Comparison of ENCODE assay signal across 1 cellular context in the genomic region with DNA sequence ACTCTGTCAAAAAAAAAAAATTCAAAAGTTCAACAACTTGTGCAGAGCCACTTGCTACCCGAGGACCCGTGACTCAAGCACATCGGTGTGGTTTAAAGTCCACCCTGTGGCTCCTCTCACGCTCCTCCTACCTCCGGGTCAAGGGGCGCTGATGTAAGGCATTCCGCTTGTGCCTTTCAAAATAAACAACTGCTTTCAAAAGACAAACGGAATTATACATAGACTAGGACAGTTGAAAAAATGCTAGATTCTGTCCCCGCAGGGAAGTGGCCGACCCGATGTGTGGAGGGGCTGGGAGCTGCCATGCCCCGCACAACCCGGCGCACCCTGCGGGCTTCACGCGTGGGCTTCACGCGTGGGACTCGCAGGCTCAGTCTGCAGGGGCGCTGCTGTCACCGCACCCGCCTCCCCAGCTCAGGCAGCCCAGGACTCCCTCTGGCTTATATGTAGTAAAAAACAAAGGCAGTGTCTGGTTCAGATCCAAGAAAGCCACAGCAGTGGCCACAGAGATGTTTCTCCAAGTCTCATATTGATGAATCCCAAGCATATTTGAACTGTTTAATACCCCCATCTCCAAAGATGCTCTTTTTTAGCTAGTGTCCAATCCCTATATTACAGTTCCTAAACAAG.
TF ChIP-seq lines count a peak whose summit lies in the region.

No MANE protein-coding gene starts in this region.

TF ChIP-seq in HepG2, 621 proteins besides CTCF, POLR2A, EP300 and RAD21 (continued from another document and continues in another):
- TF ChIP-seq, protein P1, sequence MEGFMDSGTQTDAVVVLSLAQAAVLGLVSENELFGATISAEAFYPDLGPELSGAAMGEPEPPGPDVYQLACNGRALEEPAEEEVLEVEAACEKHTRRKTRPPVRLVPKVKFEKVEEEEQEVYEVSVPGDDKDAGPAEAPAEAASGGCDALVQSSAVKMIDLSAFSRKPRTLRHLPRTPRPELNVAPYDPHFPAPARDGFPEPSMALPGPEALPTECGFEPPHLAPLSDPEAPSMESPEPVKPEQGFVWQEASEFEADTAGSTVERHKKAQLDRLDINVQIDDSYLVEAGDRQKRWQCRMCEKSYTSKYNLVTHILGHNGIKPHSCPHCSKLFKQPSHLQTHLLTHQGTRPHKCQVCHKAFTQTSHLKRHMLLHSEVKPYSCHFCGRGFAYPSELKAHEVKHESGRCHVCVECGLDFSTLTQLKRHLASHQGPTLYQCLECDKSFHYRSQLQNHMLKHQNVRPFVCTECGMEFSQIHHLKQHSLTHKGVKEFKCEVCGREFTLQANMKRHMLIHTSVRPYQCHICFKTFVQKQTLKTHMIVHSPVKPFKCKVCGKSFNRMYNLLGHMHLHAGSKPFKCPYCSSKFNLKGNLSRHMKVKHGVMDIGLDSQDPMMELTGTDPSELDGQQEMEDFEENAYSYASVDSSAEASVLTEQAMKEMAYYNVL (CRISPR knock-in tag; IDR thresholded peaks at IDR 0.05; ENCODE audit: borderline replicate concordance): no peak
- TF ChIP-seq SAFB2 (CRISPR knock-in tag; IDR thresholded peaks at IDR 0.05; ENCODE audit: borderline replicate concordance, low read depth) (no peak), NAIF1 (CRISPR knock-in tag; IDR thresholded peaks at IDR 0.05; ENCODE audit: borderline replicate concordance) (no peak), ZNF891 (CRISPR knock-in tag; IDR thresholded peaks at IDR 0.05) (no peak; the same call in 1 of the 2 replicates), PAWR (CRISPR knock-in tag; IDR thresholded peaks at IDR 0.05; ENCODE audit: borderline replicate concordance) (0 out of 2 replicates have a peak, but pooled peaks have one; percentile 31), RFX3 (CRISPR knock-in tag; IDR thresholded peaks at IDR 0.05) (no peak), RBAK (CRISPR knock-in tag; IDR thresholded peaks at IDR 0.05) (no peak), MAZ (IDR thresholded peaks at IDR 0.05; ENCODE audit: borderline replicate concordance, low read depth, low read length) (no peak), MAZ (CRISPR knock-in tag; IDR thresholded peaks at IDR 0.05; ENCODE audit: low read depth) (peak; percentile 20; the same call in 1 of the 2 replicates), ZNF547 (CRISPR knock-in tag; IDR thresholded peaks at IDR 0.05) (no peak), ZNF468 (CRISPR knock-in tag; IDR thresholded peaks at IDR 0.05) (no peak), DZIP1 (CRISPR knock-in tag; IDR thresholded peaks at IDR 0.05) (no peak), ZNF138 (CRISPR knock-in tag; IDR thresholded peaks at IDR 0.05; ENCODE audit: low read depth) (0 out of 2 replicates have a peak, but pooled peaks have one; percentile 35), FUBP1 (CRISPR knock-in tag; IDR thresholded peaks at IDR 0.05; ENCODE audit: borderline replicate concordance) (no peak), ZNF570 (CRISPR knock-in tag; IDR thresholded peaks at IDR 0.05; ENCODE audit: borderline replicate concordance) (no peak), ADNP (CRISPR knock-in tag; IDR thresholded peaks at IDR 0.05) (no peak), ZNF569 (CRISPR knock-in tag; IDR thresholded peaks at IDR 0.05; ENCODE audit: borderline replicate concordance) (no peak), RFXAP (CRISPR knock-in tag; IDR thresholded peaks at IDR 0.05; ENCODE audit: borderline replicate concordance) (no peak), CERS6 (CRISPR knock-in tag; IDR thresholded peaks at IDR 0.05) (no peak), ZSCAN9 (CRISPR knock-in tag; IDR thresholded peaks at IDR 0.05; ENCODE audit: borderline replicate concordance) (peak; percentile 40; the same call in 1 of the 2 replicates), MYNN (CRISPR knock-in tag; IDR thresholded peaks at IDR 0.05; ENCODE audit: low read depth) (no peak)
- TF ChIP-seq, protein P2, sequence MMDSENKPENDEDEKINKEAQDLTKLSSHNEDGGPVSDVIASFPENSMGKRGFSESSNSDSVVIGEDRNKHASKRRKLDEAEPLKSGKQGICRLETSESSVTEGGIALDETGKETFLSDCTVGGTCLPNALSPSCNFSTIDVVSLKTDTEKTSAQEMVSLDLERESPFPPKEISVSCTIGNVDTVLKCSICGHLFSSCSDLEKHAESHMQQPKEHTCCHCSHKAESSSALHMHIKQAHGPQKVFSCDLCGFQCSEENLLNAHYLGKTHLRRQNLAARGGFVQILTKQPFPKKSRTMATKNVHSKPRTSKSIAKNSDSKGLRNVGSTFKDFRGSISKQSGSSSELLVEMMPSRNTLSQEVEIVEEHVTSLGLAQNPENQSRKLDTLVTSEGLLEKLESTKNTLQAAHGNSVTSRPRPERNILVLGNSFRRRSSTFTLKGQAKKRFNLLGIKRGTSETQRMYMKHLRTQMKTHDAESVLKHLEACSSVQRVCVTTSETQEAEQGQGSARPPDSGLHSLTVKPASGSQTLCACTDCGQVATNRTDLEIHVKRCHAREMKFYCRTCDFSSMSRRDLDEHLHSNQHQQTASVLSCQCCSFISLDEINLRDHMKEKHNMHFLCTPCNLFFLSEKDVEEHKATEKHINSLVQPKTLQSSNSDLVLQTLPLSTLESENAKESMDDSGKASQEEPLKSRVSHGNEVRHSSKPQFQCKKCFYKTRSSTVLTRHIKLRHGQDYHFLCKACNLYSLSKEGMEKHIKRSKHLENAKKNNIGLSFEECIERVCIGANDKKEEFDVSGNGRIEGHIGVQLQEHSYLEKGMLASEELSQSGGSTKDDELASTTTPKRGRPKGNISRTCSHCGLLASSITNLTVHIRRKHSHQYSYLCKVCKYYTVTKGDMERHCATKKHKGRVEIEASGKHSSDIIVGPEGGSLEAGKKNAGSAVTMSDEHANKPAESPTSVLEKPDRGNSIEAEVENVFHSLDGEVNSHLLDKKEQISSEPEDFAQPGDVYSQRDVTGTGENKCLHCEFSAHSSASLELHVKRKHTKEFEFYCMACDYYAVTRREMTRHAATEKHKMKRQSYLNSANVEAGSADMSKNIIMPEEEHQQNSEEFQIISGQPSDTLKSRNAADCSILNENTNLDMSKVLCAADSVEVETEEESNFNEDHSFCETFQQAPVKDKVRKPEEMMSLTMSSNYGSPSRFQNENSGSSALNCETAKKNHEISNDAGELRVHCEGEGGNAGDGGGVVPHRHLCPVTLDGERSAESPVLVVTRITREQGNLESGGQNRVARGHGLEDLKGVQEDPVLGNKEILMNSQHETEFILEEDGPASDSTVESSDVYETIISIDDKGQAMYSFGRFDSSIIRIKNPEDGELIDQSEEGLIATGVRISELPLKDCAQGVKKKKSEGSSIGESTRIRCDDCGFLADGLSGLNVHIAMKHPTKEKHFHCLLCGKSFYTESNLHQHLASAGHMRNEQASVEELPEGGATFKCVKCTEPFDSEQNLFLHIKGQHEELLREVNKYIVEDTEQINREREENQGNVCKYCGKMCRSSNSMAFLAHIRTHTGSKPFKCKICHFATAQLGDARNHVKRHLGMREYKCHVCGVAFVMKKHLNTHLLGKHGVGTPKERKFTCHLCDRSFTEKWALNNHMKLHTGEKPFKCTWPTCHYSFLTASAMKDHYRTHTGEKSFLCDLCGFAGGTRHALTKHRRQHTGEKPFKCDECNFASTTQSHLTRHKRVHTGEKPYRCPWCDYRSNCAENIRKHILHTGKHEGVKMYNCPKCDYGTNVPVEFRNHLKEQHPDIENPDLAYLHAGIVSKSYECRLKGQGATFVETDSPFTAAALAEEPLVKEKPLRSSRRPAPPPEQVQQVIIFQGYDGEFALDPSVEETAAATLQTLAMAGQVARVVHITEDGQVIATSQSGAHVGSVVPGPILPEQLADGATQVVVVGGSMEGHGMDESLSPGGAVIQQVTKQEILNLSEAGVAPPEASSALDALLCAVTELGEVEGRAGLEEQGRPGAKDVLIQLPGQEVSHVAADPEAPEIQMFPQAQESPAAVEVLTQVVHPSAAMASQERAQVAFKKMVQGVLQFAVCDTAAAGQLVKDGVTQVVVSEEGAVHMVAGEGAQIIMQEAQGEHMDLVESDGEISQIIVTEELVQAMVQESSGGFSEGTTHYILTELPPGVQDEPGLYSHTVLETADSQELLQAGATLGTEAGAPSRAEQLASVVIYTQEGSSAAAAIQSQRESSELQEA (CRISPR knock-in tag; IDR thresholded peaks at IDR 0.05; ENCODE audit: not compliant biosample characterization): no peak
- TF ChIP-seq, protein P3, sequence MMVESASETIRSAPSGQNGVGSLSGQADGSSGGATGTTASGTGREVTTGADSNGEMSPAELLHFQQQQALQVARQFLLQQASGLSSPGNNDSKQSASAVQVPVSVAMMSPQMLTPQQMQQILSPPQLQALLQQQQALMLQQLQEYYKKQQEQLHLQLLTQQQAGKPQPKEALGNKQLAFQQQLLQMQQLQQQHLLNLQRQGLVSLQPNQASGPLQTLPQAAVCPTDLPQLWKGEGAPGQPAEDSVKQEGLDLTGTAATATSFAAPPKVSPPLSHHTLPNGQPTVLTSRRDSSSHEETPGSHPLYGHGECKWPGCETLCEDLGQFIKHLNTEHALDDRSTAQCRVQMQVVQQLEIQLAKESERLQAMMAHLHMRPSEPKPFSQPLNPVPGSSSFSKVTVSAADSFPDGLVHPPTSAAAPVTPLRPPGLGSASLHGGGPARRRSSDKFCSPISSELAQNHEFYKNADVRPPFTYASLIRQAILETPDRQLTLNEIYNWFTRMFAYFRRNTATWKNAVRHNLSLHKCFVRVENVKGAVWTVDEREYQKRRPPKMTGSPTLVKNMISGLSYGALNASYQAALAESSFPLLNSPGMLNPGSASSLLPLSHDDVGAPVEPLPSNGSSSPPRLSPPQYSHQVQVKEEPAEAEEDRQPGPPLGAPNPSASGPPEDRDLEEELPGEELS (CRISPR knock-in tag; IDR thresholded peaks at IDR 0.05): peak; percentile 84
- TF ChIP-seq, protein P4, sequence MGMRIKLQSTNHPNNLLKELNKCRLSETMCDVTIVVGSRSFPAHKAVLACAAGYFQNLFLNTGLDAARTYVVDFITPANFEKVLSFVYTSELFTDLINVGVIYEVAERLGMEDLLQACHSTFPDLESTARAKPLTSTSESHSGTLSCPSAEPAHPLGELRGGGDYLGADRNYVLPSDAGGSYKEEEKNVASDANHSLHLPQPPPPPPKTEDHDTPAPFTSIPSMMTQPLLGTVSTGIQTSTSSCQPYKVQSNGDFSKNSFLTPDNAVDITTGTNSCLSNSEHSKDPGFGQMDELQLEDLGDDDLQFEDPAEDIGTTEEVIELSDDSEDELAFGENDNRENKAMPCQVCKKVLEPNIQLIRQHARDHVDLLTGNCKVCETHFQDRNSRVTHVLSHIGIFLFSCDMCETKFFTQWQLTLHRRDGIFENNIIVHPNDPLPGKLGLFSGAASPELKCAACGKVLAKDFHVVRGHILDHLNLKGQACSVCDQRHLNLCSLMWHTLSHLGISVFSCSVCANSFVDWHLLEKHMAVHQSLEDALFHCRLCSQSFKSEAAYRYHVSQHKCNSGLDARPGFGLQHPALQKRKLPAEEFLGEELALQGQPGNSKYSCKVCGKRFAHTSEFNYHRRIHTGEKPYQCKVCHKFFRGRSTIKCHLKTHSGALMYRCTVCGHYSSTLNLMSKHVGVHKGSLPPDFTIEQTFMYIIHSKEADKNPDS (CRISPR knock-in tag; IDR thresholded peaks at IDR 0.05): no peak
